Comparison of ENCODE assay signal across 12 cellular contexts in the genomic region with DNA sequence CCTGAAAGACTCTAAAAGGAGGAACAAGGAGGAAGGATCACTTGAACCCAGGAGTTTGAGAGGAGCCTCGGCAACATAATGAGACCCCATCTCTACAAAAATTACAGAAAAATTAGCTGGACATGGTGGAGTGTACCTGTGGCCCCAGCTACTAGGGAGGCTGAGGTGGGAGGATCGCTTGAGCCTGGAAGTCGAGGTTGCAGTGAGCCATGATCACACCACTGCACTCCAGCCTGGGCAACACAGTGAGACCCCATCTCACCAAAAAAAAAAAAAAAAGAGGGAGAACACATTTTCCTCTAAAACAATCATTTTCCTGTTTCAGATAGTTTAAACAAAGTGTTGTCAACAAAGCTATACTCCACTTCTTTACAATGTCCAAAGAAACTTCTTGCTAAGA. TPM values are rescaled to one million over a fixed set of nuclear protein-coding genes. Genes with fewer than 3 reads are reported as not detected.
A peak's percentile ranks its signal among the peaks of the same experiment; 100 is the strongest.
DNase-seq lines count a peak whose midpoint lies in the region; ATAC-seq and TF ChIP-seq lines count a peak whose summit lies in the region.
"Had no signal": no experiment of that assay in that cellular context is flagged by ENCODE, and none has a peak within 500 bp of the region (broad histone marks: within the 10 kb centered on the region; RNA-seq: fewer than 3 reads in every experiment).

No MANE protein-coding gene starts in this region.

- H3K27me3 ChIP-seq in PC-3 (ENCODE audit: low read length) (no peaks in the 10 kb centered on the region), spleen (replicated peaks in 1 of 7) (peaks cover 0 to 3% (median 0%) of the 10 kb centered on the region in 7 donors)
- H3K27me3 ChIP-seq: sigmoid colon had no signal

- POLR2A ChIA-PET in activated CD4-positive, alpha-beta T cell treated with anti-CD3 and anti-CD28 coated beads for 36 hours (lab: Charles Lee), result no interaction called here
- POLR2A ChIA-PET in PC-3 (lab: Charles Lee; ENCODE audit: unreplicated experiment), result no interaction called here

- H3K4me3 ChIP-seq in PC-3 (ENCODE audit: low read length) (peak overlapping the region; percentile 38), spleen (peak overlapping the region in 1 of 8 donors; percentile 32)
- H3K4me3 ChIP-seq: sigmoid colon had no signal

- no peak for ATAC-seq in activated CD4-positive, alpha-beta T cell treated with anti-CD3 and anti-CD28 coated beads for 36 hours
- no peak for ATAC-seq in PC-3
- no peak for ATAC-seq in HG02852 (IDR thresholded peaks at IDR 0.05; ENCODE audit: unreplicated experiment)
- no peak for ATAC-seq in HG03108 (IDR thresholded peaks at IDR 0.05; ENCODE audit: unreplicated experiment)

- H2AFZ ChIP-seq in PC-3 (ENCODE audit: low read length), result peak overlapping the region; percentile 17; the same call in 1 of the 2 replicates

- H3K4me1 ChIP-seq in PC-3 (ENCODE audit: insufficient read depth, low read length) (peaks cover 43% of the 10 kb centered on the region), spleen (peaks cover 0 to 39% (median 16%) of the 10 kb centered on the region in 6 donors)
- H3K4me1 ChIP-seq: sigmoid colon had no signal

- H3K27ac ChIP-seq in PC-3 (ENCODE audit: low read length) (peak overlapping the region; percentile 63), caudate nucleus (ENCODE audit: low read depth, low read length) (peak overlapping the region; percentile 49), spleen (peak overlapping the region in 6 of 8 donors; percentile 11 to 77 (median 56))
- H3K27ac ChIP-seq: sigmoid colon had no signal

- peaks cover 24% of the 10 kb centered on the region for H3K79me2 ChIP-seq in PC-3 (ENCODE audit: low read length)

- no peaks in the 10 kb centered on the region for H3F3A ChIP-seq in PC-3 (ENCODE audit: low read length, unreplicated experiment)

- H3K4me2 ChIP-seq in PC-3 (ENCODE audit: low read length), result peak overlapping the region; percentile 70

- peak overlapping the region; percentile 62 for H3K27ac Mint-ChIP-seq in activated CD4-positive, alpha-beta T cell treated with anti-CD3 and anti-CD28 coated beads for 36 hours

- H3K4me1 Mint-ChIP-seq in activated CD4-positive, alpha-beta T cell treated with anti-CD3 and anti-CD28 coated beads for 36 hours, result peaks cover 66% of the 10 kb centered on the region

- no peak for TF ChIP-seq POLR2A in spleen (IDR thresholded peaks at IDR 0.05)

- WGBS in spleen, 5 donors, result 77 to 92% (median 87%) methylated on average over 3 of the region's 3 CpGs

- BruUV-seq in PC-3 (replicated peaks; lab: Mats Ljungman, UMichigan), result no TSS peak

- no peaks in the 10 kb centered on the region for H3K9me2 ChIP-seq in PC-3 (replicated peaks; ENCODE audit: low read length)

- H3K9me3 Mint-ChIP-seq in activated CD4-positive, alpha-beta T cell treated with anti-CD3 and anti-CD28 coated beads for 36 hours (ENCODE audit: low read depth), result no peaks in the 10 kb centered on the region

- no peaks in the 10 kb centered on the region for H3K36me3 Mint-ChIP-seq in activated CD4-positive, alpha-beta T cell treated with anti-CD3 and anti-CD28 coated beads for 36 hours (ENCODE audit: low read depth)

- H3K36me3 ChIP-seq in PC-3 (ENCODE audit: low read depth, low read length), result no peaks in the 10 kb centered on the region
- H3K36me3 ChIP-seq in spleen, result no peaks in the 10 kb centered on the region
- H3K36me3 ChIP-seq: sigmoid colon had no signal

- no peak overlapping the region for H3K4me3 Mint-ChIP-seq in activated CD4-positive, alpha-beta T cell treated with anti-CD3 and anti-CD28 coated beads for 36 hours

- intact Hi-C loops in activated CD4-positive, alpha-beta T cell treated with anti-CD3 and anti-CD28 coated beads for 36 hours (cut with DNase I, micrococcal nuclease), result loop anchor here in 1 of 2 experiments (10.0 kb wide), 1 partner anchor 631 kb away; no protein-coding TSS in a partner anchor
- intact Hi-C loops in PC-3 (cut with micrococcal nuclease) (loop anchor here (5.0 kb wide), 1 partner anchor 48 kb away; no protein-coding TSS in a partner anchor), spleen (cut with DNase I; ENCODE audit: low total_unique reads) (no loop called here)

- DNase-seq in activated CD4-positive, alpha-beta T cell treated with anti-CD3 and anti-CD28 coated beads for 36 hours, result no peak
- no peak for DNase-seq in activated CD4-positive, alpha-beta T cell treated with anti-CD3 and anti-CD28 coated beads for 48 hours
- DNase-seq in PC-3 (no peak), caudate nucleus (lab: John Stamatoyannopoulos, UW) (no peak), spleen (no peak)
- DNase-seq in stimulated activated CD8-positive, alpha-beta memory T cell treated with anti-CD3 and anti-CD28 coated beads, Interleukin-4, amount 100 ng/mL, for 48 hours, result no peak
- DNase-seq: activated CD8-positive, alpha-beta memory T cell treated with anti-CD3 and anti-CD28 coated beads, Interleukin-2, amount 50 U/mL, for 4 hours; NCI-H1694; sigmoid colon had no signal

- H3K9me3 ChIP-seq in PC-3 (ENCODE audit: low read length) (no peaks in the 10 kb centered on the region), spleen (no peaks in the 10 kb centered on the region)
- H3K9me3 ChIP-seq: sigmoid colon had no signal

- no peaks in the 10 kb centered on the region for H3K27me3 Mint-ChIP-seq in activated CD4-positive, alpha-beta T cell treated with anti-CD3 and anti-CD28 coated beads for 36 hours

- CTCF ChIA-PET in activated CD4-positive, alpha-beta T cell treated with anti-CD3 and anti-CD28 coated beads for 36 hours (lab: Charles Lee), result interaction anchor here (0.6 kb wide), 1 partner anchor 85 kb away, joined by 3 read pairs; no protein-coding TSS in a partner anchor
- CTCF ChIA-PET in PC-3 (lab: Charles Lee), result no interaction called here

- H3K9ac ChIP-seq in PC-3 (ENCODE audit: low read length), result peak overlapping the region; percentile 3; the same call in 1 of the 2 replicates

- no peaks in the 10 kb centered on the region for H4K20me1 ChIP-seq in PC-3 (ENCODE audit: low read length)

- TF ChIP-seq CTCF in PC-3 (conservative IDR thresholded peaks at IDR 0.05; ENCODE audit: low read depth, low read length), result no peak
- no peak for TF ChIP-seq CTCF in spleen (IDR thresholded peaks at IDR 0.05 in 8 of 11, conservative IDR thresholded peaks at IDR 0.05 in 3 of 11)

RNA-seq across cellular contexts. Expression of a gene that starts 5.2 kb away (rescaled TPM):
- under 1 TPM; 0.39 to 0.67 TPM for total RNA-seq in activated CD4-positive, alpha-beta T cell treated with anti-CD3 and anti-CD28 coated beads for 36 hours
- total RNA-seq in PC-3 (2014; rRNA removed) (4.0 and 4.7 TPM in 2 replicates), spleen (10 to 100 TPM in 2 of 7 donors, 1 to 10 TPM in 5; 1.5 to 10.8 (median 4.4) TPM)
- under 1 TPM; 0.26 to 0.70 (median 0.53) TPM for polyA plus RNA-seq in spleen
- polyA plus RNA-seq: neural cell had no signal

RNA-seq across cellular contexts. Expression of a gene that starts 8.8 kb away (rescaled TPM):
- under 1 TPM; 0.07 to 0.09 TPM for total RNA-seq in activated CD4-positive, alpha-beta T cell treated with anti-CD3 and anti-CD28 coated beads for 36 hours
- total RNA-seq in PC-3 (2014; rRNA removed), result not detected in 2 replicates
- 10 to 100 TPM; 12.1 to 92.8 (median 33.9) TPM for total RNA-seq in spleen
- polyA plus RNA-seq in spleen, result 1 to 10 TPM in 2 of 3 donors, under 1 TPM in 1; 0.36 to 2.5 (median 1.0) TPM
- polyA plus RNA-seq: neural cell had no signal

RNA-seq across cellular contexts. Expression of a gene that starts 22.3 kb away (rescaled TPM):
- not detected for total RNA-seq in activated CD4-positive, alpha-beta T cell treated with anti-CD3 and anti-CD28 coated beads for 36 hours
- total RNA-seq in PC-3 (2014; rRNA removed) (0.17 TPM in 1 of 2 replicates, not detected in the other), spleen (10 to 100 TPM in 6 of 7 donors, 1 to 10 TPM in 1; 9.9 to 43.0 (median 20.7) TPM)
- polyA plus RNA-seq in spleen, result 1 to 10 TPM in 2 of 3 donors, under 1 TPM in 1; 0.53 to 1.8 (median 1.0) TPM
- polyA plus RNA-seq: neural cell had no signal

RNA-seq across cellular contexts. Expression of a gene that starts 27.2 kb away (rescaled TPM):
- 10 to 100 TPM; 64.1 to 76.9 TPM for total RNA-seq in activated CD4-positive, alpha-beta T cell treated with anti-CD3 and anti-CD28 coated beads for 36 hours
- total RNA-seq in PC-3 (2014; rRNA removed) (83.3 and 91.9 TPM in 2 replicates), spleen (10 to 100 TPM; 29.0 to 41.7 (median 38.5) TPM)
- polyA plus RNA-seq in spleen, result 10 to 100 TPM; 26.6 to 36.0 (median 28.3) TPM

RNA-seq across cellular contexts. Expression of a gene that starts 48.9 kb away (rescaled TPM):
- 1 to 10 TPM in 1 of 2 experiments, under 1 TPM in 1; 0.63 to 1.3 TPM for total RNA-seq in activated CD4-positive, alpha-beta T cell treated with anti-CD3 and anti-CD28 coated beads for 36 hours
- total RNA-seq in PC-3 (2014; rRNA removed) (0.47 and 0.58 TPM in 2 replicates), spleen (1 to 10 TPM; 1.0 to 2.2 (median 1.6) TPM)
- under 1 TPM; 0.52 to 0.54 (median 0.52) TPM for polyA plus RNA-seq in spleen

Comparison
In these comparisons a context has a peak if more than half of its experiments do, and no peak if none do; other contexts are left out.
1. RNA of a gene that starts 8.8 kb away (total RNA-seq): 12.1 to 92.8 TPM in spleen; 0.07 to 0.09 TPM in activated CD4-positive, alpha-beta T cell treated with anti-CD3 and anti-CD28 coated beads for 36 hours and not detected in PC-3; every median in the first group is over 10 times any median in the second.
2. Peak in every context shown above with its lines, with median percentiles within 50 percentile points of each other: H3K27ac ChIP-seq.